In genomic region chr9:86202338-86202882, GRCh38 we compare ENCODE assay signal across 1 cellular context.
TF ChIP-seq lines count a peak whose summit lies in the region.

No MANE protein-coding gene starts in this region.

TF ChIP-seq in HCT116, 20 proteins besides CTCF, POLR2A, EP300 and RAD21:
- TF ChIP-seq TCF7L2 (IDR thresholded peaks at IDR 0.05; ENCODE audit: borderline replicate concordance, extremely low read depth, insufficient read depth, insufficient read length) (no peak), EZH2 (IDR thresholded peaks at IDR 0.05) (no peak)
TF ChIP-seq in HCT116: peak in this region for 0.
